Comparison of ENCODE assay signal across 1 cellular context in genomic region chr2:227155395-227155794, GRCh38.
TF ChIP-seq lines count a peak whose summit lies in the region.

No MANE protein-coding gene starts in this region.

TF ChIP-seq in H1, 55 proteins besides CTCF, POLR2A, EP300 and RAD21 (continued from another document):
- TF ChIP-seq E2F6 (IDR thresholded peaks at IDR 0.05), result peak; percentile 44; the same call in 1 of the 2 replicates
